In the genomic region with DNA sequence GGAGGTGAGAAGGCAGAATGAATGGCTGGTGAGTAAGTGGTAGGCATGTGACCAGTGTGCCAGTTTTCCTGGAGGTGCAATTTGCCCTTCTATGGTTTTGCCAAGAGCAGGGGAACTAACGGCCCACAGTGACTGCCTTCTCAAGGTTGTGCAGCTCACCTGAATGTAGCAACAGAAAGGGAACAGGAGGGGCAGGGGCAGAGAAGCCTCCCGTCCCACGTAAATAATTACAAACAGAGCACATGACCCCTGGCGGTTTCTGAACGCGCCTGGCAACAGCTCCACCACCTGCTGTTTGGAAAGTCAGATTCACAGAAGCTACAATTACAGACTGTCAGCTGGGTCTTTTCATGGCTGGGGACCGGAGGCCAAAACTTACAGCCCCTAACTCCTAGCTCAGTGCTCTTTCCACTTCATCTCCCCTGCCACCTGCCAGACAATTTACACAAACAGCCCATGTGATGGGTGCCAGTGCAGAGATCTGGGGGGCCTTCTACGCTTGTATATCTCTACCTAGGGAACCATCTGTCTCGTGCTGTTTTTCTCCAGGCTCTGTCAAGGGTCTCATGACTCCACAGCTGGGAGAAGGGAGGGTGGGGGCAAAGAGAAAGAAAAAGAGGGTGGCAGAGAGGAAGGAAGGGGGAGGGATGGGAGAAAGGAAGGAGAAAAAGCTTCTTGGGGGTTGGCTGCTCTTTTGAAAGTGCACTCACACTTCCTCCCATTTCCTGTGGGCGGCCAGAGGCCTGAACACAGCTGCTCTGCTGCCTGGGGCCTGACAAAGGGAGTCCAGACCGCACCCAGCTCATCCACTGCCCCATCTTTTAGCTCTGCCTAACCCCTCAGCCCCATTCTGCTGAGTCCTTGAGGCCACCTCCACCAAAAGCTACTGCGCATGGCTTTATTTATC, we compare ENCODE assay signal across 8 cellular contexts.
DNase-seq lines count a peak whose midpoint lies in the region; ATAC-seq and TF ChIP-seq lines count a peak whose summit lies in the region.

No MANE protein-coding gene starts in this region.

- H3K36me3 Mint-ChIP-seq in activated CD4-positive, alpha-beta T cell treated with anti-CD3 and anti-CD28 coated beads, Interleukin-2, amount 10 ng/mL, durations not matched to agents 7 days and 5 days (ENCODE audit: low read depth): peaks cover 56% of the 10 kb centered on the region
- H3K36me3 Mint-ChIP-seq in mesothelial cell of epicardium: peaks cover 37% of the 10 kb centered on the region

- no peaks in the 10 kb centered on the region for H3K9me3 Mint-ChIP-seq in activated CD4-positive, alpha-beta T cell treated with anti-CD3 and anti-CD28 coated beads, Interleukin-2, amount 10 ng/mL, durations not matched to agents 7 days and 5 days
- H3K9me3 Mint-ChIP-seq in mesothelial cell of epicardium: no peaks in the 10 kb centered on the region

- CTCF ChIA-PET in activated CD4-positive, alpha-beta T cell treated with anti-CD3 and anti-CD28 coated beads, Interleukin-2, amount 10 ng/mL, durations not matched to agents 7 days and 5 days (lab: Charles Lee): interaction anchor here (0.5 to 4.1 kb wide), 23 partner anchors 10 to 307 kb away, joined by 3 to 26 read pairs (median 4); partner anchors contain the start of gene ST3GAL5

- ATAC-seq in GM18511 (IDR thresholded peaks at IDR 0.05; ENCODE audit: unreplicated experiment) (peak; percentile 83), HG03025 (IDR thresholded peaks at IDR 0.05; ENCODE audit: low FRiP score, unreplicated experiment) (peak; percentile 83)

- H3K4me3 Mint-ChIP-seq in activated CD4-positive, alpha-beta T cell treated with anti-CD3 and anti-CD28 coated beads, Interleukin-2, amount 10 ng/mL, durations not matched to agents 7 days and 5 days: peak overlapping the region; percentile 65
- no peak overlapping the region for H3K4me3 Mint-ChIP-seq in mesothelial cell of epicardium

- H3K27ac Mint-ChIP-seq in activated CD4-positive, alpha-beta T cell treated with anti-CD3 and anti-CD28 coated beads, Interleukin-2, amount 10 ng/mL, durations not matched to agents 7 days and 5 days: peak overlapping the region; percentile 99
- H3K27ac Mint-ChIP-seq in mesothelial cell of epicardium: peak overlapping the region; percentile 90

- no peak for TF ChIP-seq CTCF in mesothelial cell of epicardium (IDR thresholded peaks at IDR 0.05; ENCODE audit: unreplicated experiment)

- H3K4me1 Mint-ChIP-seq in activated CD4-positive, alpha-beta T cell treated with anti-CD3 and anti-CD28 coated beads, Interleukin-2, amount 10 ng/mL, durations not matched to agents 7 days and 5 days: peaks cover 77% of the 10 kb centered on the region
- H3K4me1 Mint-ChIP-seq in mesothelial cell of epicardium: peaks cover 11% of the 10 kb centered on the region

- POLR2A ChIA-PET in activated CD4-positive, alpha-beta T cell treated with anti-CD3 and anti-CD28 coated beads, Interleukin-2, amount 10 ng/mL, durations not matched to agents 7 days and 5 days (lab: Charles Lee): no interaction called here

- DNase-seq in A172 (ENCODE audit: low spot score): peak; percentile 95
- DNase-seq in NCI-H2171 (lab: John Stamatoyannopoulos, UW): peak; percentile 98
- peak; percentile 81 for DNase-seq in activated CD4-positive, alpha-beta T cell treated with anti-CD3 and anti-CD28 coated beads, Interleukin-2, amount 10 ng/mL, durations not matched to agents 7 days and 5 days
- DNase-seq in effector CD8-positive, alpha-beta T cell (lab: John Stamatoyannopoulos, UW): peak; percentile 30
- DNase-seq in mesothelial cell of epicardium (ENCODE audit: low spot score in 2 of 2, unreplicated experiment in 2 of 2): no peak
- DNase-seq in stimulated activated CD8-positive, alpha-beta memory T cell treated with anti-CD3 and anti-CD28 coated beads, Interleukin-7, amount 100 ng/mL, for 48 hours (ENCODE audit: extremely low read depth in 1 of 2, low read depth in 1 of 2): peak; percentile 47 to 71

- H3K27me3 Mint-ChIP-seq in activated CD4-positive, alpha-beta T cell treated with anti-CD3 and anti-CD28 coated beads, Interleukin-2, amount 10 ng/mL, durations not matched to agents 7 days and 5 days: no peaks in the 10 kb centered on the region
- H3K27me3 Mint-ChIP-seq in mesothelial cell of epicardium (ENCODE audit: low read depth): no peaks in the 10 kb centered on the region

Comparison
In these comparisons a context has a peak if more than half of its experiments do, and no peak if none do; other contexts are left out.
1. DNase-seq: peak in A172 (single experiment), NCI-H2171 (single experiment), activated CD4-positive, alpha-beta T cell treated with anti-CD3 and anti-CD28 coated beads, Interleukin-2, amount 10 ng/mL, durations not matched to agents 7 days and 5 days (single experiment), effector CD8-positive, alpha-beta T cell (single experiment) and stimulated activated CD8-positive, alpha-beta memory T cell treated with anti-CD3 and anti-CD28 coated beads, Interleukin-7, amount 100 ng/mL, for 48 hours (2 of 2); none in mesothelial cell of epicardium (0 of 2).